21 cellular contexts compared by ENCODE assay signal in the genomic region with DNA sequence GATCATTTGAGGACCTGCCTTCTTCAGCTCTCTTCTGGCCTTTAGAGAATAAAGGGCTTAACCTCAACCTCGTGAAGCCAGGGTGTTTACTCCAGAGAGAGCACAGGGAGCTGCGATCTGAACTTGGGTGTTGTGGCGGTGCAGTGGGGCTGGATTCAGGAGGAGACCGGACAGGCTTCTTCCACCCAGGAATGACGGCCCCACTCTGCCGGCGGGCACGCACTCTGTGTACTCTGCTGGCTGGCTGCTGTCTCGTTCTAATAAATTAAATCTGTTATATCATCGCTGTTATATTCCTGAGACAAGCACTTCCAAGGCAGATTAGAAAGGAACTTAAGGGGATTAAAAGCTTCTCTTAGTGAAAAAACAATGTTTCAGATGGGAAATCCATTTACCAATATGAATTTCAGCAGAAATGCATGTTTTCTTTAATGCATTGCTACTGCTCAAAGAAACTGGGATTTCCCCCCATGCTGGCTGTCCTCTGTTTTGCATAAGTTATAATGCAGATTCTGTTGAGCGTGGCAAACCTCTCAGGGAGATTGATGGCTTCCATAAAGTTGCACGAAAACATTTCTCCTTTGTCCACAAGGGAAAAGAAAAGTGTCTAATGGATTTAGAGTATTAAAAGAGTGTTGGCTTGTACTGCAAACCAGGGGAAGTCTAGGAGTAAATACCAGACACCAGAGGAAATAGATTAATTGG.
"Had no signal": no experiment of that assay in that cellular context is flagged by ENCODE, and none has a peak within 500 bp of the region (broad histone marks: within the 10 kb centered on the region; RNA-seq: fewer than 3 reads in every experiment).

No MANE protein-coding gene starts in this region.

- ATAC-seq: activated T-cell treated with anti-CD3 and anti-CD28 coated beads, Interleukin-2, amount 50 U/mL, for 4 hours; natural killer cell treated with Interleukin-12 subunit alpha and Interleukin-12 subunit beta and Interleukin-15 and Interleukin-18, amount 100 ng/mL, for 72 hours; T-cell had no signal

- H3K4me1 ChIP-seq: adrenal gland, parathyroid adenoma had no signal

- H3K27ac Mint-ChIP-seq: activated naive CD8-positive, alpha-beta T cell; activated T-helper 2 cell treated with anti-CD3 and anti-CD28 coated beads, Interferon-gamma antibody, Interleukin-2, Interleukin-4, amounts not matched to agents 10 μg/mL and 5 μg/mL and 100 μg/mL, durations not matched to agents 14 hours and 24 hours and 36 hours; natural killer cell treated with Interleukin-12 subunit alpha and Interleukin-12 subunit beta and Interleukin-15 and Interleukin-18, amount 100 ng/mL, for 72 hours; T-cell; type B pancreatic cell had no signal

- H3K4me1 Mint-ChIP-seq: T-cell had no signal

- H3K4me3 ChIP-seq: adrenal gland, sigmoid colon, thoracic aorta had no signal

- H3K9me3 Mint-ChIP-seq: activated T-cell treated with anti-CD3 and anti-CD28 coated beads, Interleukin-2, amount 50 U/mL, for 4 hours; activated T-helper 2 cell treated with anti-CD3 and anti-CD28 coated beads, Interferon-gamma antibody, Interleukin-2, Interleukin-4, amounts not matched to agents 10 μg/mL and 5 μg/mL and 100 μg/mL, durations not matched to agents 14 hours and 24 hours and 36 hours; natural killer cell treated with Interleukin-12 subunit alpha and Interleukin-12 subunit beta and Interleukin-15 and Interleukin-18, amount 100 ng/mL, for 72 hours; T-cell had no signal

- DNase-seq: activated CD4-positive, alpha-beta T cell treated with anti-CD3 and anti-CD28 coated beads for 1 hour; activated CD8-positive, alpha-beta memory T cell treated with anti-CD3 and anti-CD28 coated beads, Interleukin-2, amount 50 U/mL, for 48 hours; activated naive CD4-positive, alpha-beta T cell; activated T-cell treated with anti-CD3 and anti-CD28 coated beads, Interleukin-2, amount 50 U/mL, for 4 hours; central memory CD4-positive, alpha-beta T cell; dermis blood vessel endothelial cell; effector CD8-positive, alpha-beta T cell; foreskin melanocyte; glutamatergic neuron; hypothalamus; sigmoid colon; stimulated activated CD4-positive, alpha-beta T cell treated with anti-CD3 and anti-CD28 coated beads, Interleukin-4, amount 100 ng/mL, for 1 hour; stimulated activated naive CD4-positive, alpha-beta T cell treated with Interleukin-2 at 50 U/mL for 16 hours; T-cell had no signal

- H3K36me3 Mint-ChIP-seq: activated naive CD8-positive, alpha-beta T cell; natural killer cell treated with Interleukin-12 subunit alpha and Interleukin-12 subunit beta and Interleukin-15 and Interleukin-18, amount 100 ng/mL, for 72 hours; T-cell had no signal

- H3K27me3 ChIP-seq: adrenal gland had no signal

- H3K36me3 ChIP-seq: adrenal gland, sigmoid colon, thoracic aorta had no signal

- H3K9me3 ChIP-seq: adrenal gland, sigmoid colon, thoracic aorta had no signal

- H3K4me3 Mint-ChIP-seq: activated naive CD8-positive, alpha-beta T cell; activated T-cell treated with anti-CD3 and anti-CD28 coated beads, Interleukin-2, amount 50 U/mL, for 4 hours; natural killer cell treated with Interleukin-12 subunit alpha and Interleukin-12 subunit beta and Interleukin-15 and Interleukin-18, amount 100 ng/mL, for 72 hours; T-cell; type B pancreatic cell had no signal

- H3K27ac ChIP-seq: adrenal gland, parathyroid adenoma, sigmoid colon, thoracic aorta had no signal
